Comparison of ENCODE assay signal across 24 cellular contexts in the genomic region with DNA sequence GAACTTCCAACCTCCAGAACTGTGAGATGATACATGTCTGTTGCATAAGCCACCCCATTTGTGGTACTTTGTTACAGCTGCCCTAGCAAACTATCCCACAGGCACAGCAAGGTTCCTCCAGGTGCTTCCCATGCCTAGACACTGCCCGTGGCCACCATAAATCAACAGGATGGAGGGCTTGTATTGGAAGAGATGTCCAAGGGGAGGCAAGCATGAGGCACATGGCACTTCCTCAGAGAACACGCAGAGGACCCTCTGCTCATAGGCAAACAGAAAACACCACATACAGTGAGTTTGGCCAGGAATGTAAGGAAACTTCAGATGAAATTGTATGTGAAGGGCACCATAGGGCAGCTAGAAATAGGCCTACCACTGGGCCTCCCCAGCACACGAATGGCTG.
DNase-seq lines count a peak whose midpoint lies in the region; ATAC-seq, FAIRE-seq and TF ChIP-seq lines count a peak whose summit lies in the region.
"Had no signal": no experiment of that assay in that cellular context is flagged by ENCODE, and none has a peak within 500 bp of the region (broad histone marks: within the 10 kb centered on the region; RNA-seq: fewer than 3 reads in every experiment).

No MANE protein-coding gene starts in this region.

- H2AFZ ChIP-seq in IMR-90 (replicated peaks; ENCODE audit: low read length, poor library complexity), result peak overlapping the region; percentile 51

- H3K4me1 ChIP-seq in IMR-90 (ENCODE audit: control insufficient read depth, insufficient read depth, low read length) (no peaks in the 10 kb centered on the region), esophagus muscularis mucosa (no peaks in the 10 kb centered on the region), stomach (no peaks in the 10 kb centered on the region)
- H3K4me1 ChIP-seq: BLaER1, Caco-2, HAP-1 had no signal

- H3K36me3 ChIP-seq in IMR-90 (ENCODE audit: control insufficient read depth, insufficient read depth, low read length) (no peaks in the 10 kb centered on the region), esophagus muscularis mucosa (no peaks in the 10 kb centered on the region), stomach (no peaks in the 10 kb centered on the region)
- H3K36me3 ChIP-seq: BLaER1, HAP-1 had no signal

- H3K9me1 ChIP-seq in IMR-90 (ENCODE audit: insufficient read depth, low read length), result no peaks in the 10 kb centered on the region

- H3K27ac Mint-ChIP-seq in activated CD8-positive, alpha-beta memory T cell treated with anti-CD3 and anti-CD28 coated beads, Interleukin-2, amount 10 ng/mL, durations not matched to agents 7 days and 5 days, result no peak overlapping the region
- H3K27ac Mint-ChIP-seq: B cell; CD4-positive, CD25-positive, alpha-beta regulatory T cell; CD8-positive, alpha-beta T cell; HFFc6 had no signal

- no peak overlapping the region for H2BK15ac ChIP-seq in IMR-90 (ENCODE audit: low read depth, low read length)

- TF ChIP-seq CTCF in IMR-90 (conservative IDR thresholded peaks at IDR 0.05; ENCODE audit: low read depth, low read length) (no peak), esophagus muscularis mucosa (IDR thresholded peaks at IDR 0.05) (no peak), stomach (IDR thresholded peaks at IDR 0.05) (no peak), D721Med (IDR thresholded peaks at IDR 0.05; ENCODE audit: insufficient read depth, missing control alignments) (no peak), GM10248 (IDR thresholded peaks at IDR 0.05; ENCODE audit: control extremely low read depth, extremely low read depth, low read depth, missing control alignments) (no peak)

- H2AK9ac ChIP-seq in IMR-90 (replicated peaks; ENCODE audit: low read depth, low read length, poor library complexity), result no peak overlapping the region

- TF ChIP-seq POLR2A in IMR-90 (IDR thresholded peaks at IDR 0.05; ENCODE audit: low read depth, low read length) (no peak), esophagus muscularis mucosa (IDR thresholded peaks at IDR 0.05; ENCODE audit: low read depth) (no peak), stomach (IDR thresholded peaks at IDR 0.05) (no peak)

- no peaks in the 10 kb centered on the region for H3K36me3 Mint-ChIP-seq in activated CD8-positive, alpha-beta memory T cell treated with anti-CD3 and anti-CD28 coated beads, Interleukin-2, amount 10 ng/mL, durations not matched to agents 7 days and 5 days
- H3K36me3 Mint-ChIP-seq: CD4-positive, CD25-positive, alpha-beta regulatory T cell; CD8-positive, alpha-beta T cell had no signal

- WGBS in IMR-90 (ENCODE audit: extremely low coverage in 2 of 2, insufficient read length in 1 of 2), 2 experiments, result no CpG with 5 or more reads among the region's 3 CpGs
- WGBS in esophagus muscularis mucosa, result 86% methylated on average over 3 of the region's 3 CpGs
- WGBS in stomach, 5 donors, result 81 to 89% (median 85%) methylated on average over 3 of the region's 3 CpGs

- H4K5ac ChIP-seq in IMR-90 (ENCODE audit: low read depth, low read length), result no peak overlapping the region

- no peak overlapping the region for H3K18ac ChIP-seq in IMR-90 (ENCODE audit: low read depth, low read length)

- no peaks in the 10 kb centered on the region for H3K79me1 ChIP-seq in IMR-90 (ENCODE audit: low read depth in 1 of 2, low read length in 2 of 2)

- H3K27me3 ChIP-seq in IMR-90 (ENCODE audit: control insufficient read depth, insufficient read depth, low read length), result no peaks in the 10 kb centered on the region
- H3K27me3 ChIP-seq in esophagus muscularis mucosa, result peaks cover 0 to 7% (median 0%) of the 10 kb centered on the region in 4 donors
- H3K27me3 ChIP-seq in stomach, result peaks cover 0 to 5% (median 0%) of the 10 kb centered on the region in 3 donors
- H3K27me3 ChIP-seq: BLaER1 had no signal

- intact Hi-C loops in IMR-90 (cut with micrococcal nuclease) (no loop called here), esophagus muscularis mucosa (cut with DNase I) (no loop called here), stomach (cut with DNase I; ENCODE audit: low total_unique reads) (no loop called here)

- no peak overlapping the region for H2BK5ac ChIP-seq in IMR-90 (ENCODE audit: low read depth, low read length, poor library complexity, severe bottlenecking)

- H3K4me3 Mint-ChIP-seq in activated CD8-positive, alpha-beta memory T cell treated with anti-CD3 and anti-CD28 coated beads, Interleukin-2, amount 10 ng/mL, durations not matched to agents 7 days and 5 days, result no peak overlapping the region
- H3K4me3 Mint-ChIP-seq: B cell; CD4-positive, CD25-positive, alpha-beta regulatory T cell; CD8-positive, alpha-beta T cell; HFFc6 had no signal

- in situ Hi-C loops in IMR-90 (cut with MboI; ENCODE audit: low sequenced_read_pairs), result no loop called here

- no peak overlapping the region for H3K4ac ChIP-seq in IMR-90 (ENCODE audit: low read depth, low read length)

- no peak overlapping the region for H3K4me3 ChIP-seq in IMR-90 (ENCODE audit: insufficient read depth, low read depth, low read length)
- H3K4me3 ChIP-seq in esophagus muscularis mucosa, result no peak overlapping the region
- H3K4me3 ChIP-seq in stomach, result no peak overlapping the region
- H3K4me3 ChIP-seq: BLaER1, HAP-1 had no signal

- H3K14ac ChIP-seq in IMR-90 (replicated peaks; ENCODE audit: low read depth, low read length), result no peak overlapping the region

- dilution Hi-C loops in IMR-90 (cut with HindIII; ENCODE audit: low sequenced_read_pairs, unreplicated experiment), result no loop called here

- peaks cover 2% of the 10 kb centered on the region; the same call in 1 of the 2 replicates for H3K9me3 ChIP-seq in IMR-90 (ENCODE audit: control insufficient read depth, insufficient read depth, low read length)
- no peaks in the 10 kb centered on the region for H3K9me3 ChIP-seq in esophagus muscularis mucosa
- no peaks in the 10 kb centered on the region for H3K9me3 ChIP-seq in stomach
- H3K9me3 ChIP-seq: BLaER1, Caco-2, HAP-1 had no signal

- TF ChIP-seq RAD21 in IMR-90 (IDR thresholded peaks at IDR 0.05; ENCODE audit: low read length), result no peak

- no peak overlapping the region for H3K4me2 ChIP-seq in IMR-90 (ENCODE audit: low read depth, low read length)
- H3K4me2 ChIP-seq: BLaER1 had no signal

- no peaks in the 10 kb centered on the region for H3K9me3 Mint-ChIP-seq in activated CD8-positive, alpha-beta memory T cell treated with anti-CD3 and anti-CD28 coated beads, Interleukin-2, amount 10 ng/mL, durations not matched to agents 7 days and 5 days (ENCODE audit: low read depth)
- H3K9me3 Mint-ChIP-seq: CD8-positive, alpha-beta T cell had no signal

- POLR2A ChIA-PET in IMR-90 (lab: Charles Lee; ENCODE audit: unreplicated experiment) (no interaction called here), GM10248 (lab: Yijun Ruan, JAX) (no interaction called here)

- BruUV-seq in IMR-90 (replicated peaks; lab: Mats Ljungman, UMichigan), result no TSS peak

- H2BK120ac ChIP-seq in IMR-90 (ENCODE audit: low read depth, low read length), result no peak overlapping the region

- DNase-seq in activated CD8-positive, alpha-beta memory T cell treated with anti-CD3 and anti-CD28 coated beads, Interleukin-2, amount 10 ng/mL, durations not matched to agents 7 days and 5 days, result peak; percentile 32
- DNase-seq in activated CD8-positive, alpha-beta memory T cell treated with anti-CD3 and anti-CD28 coated beads, Interleukin-2, amount 50 U/mL, for 48 hours, result no peak
- DNase-seq in IMR-90 (no peak), esophagus muscularis mucosa (ENCODE audit: extremely low spot score) (peak; percentile 77), stomach (peak; percentile 9), D721Med (ENCODE audit: insufficient read length, low spot score) (no peak), GM10248 (ENCODE audit: extremely low spot score) (no peak)
- DNase-seq: Caco-2; CD4-positive, CD25-positive, alpha-beta regulatory T cell; DMS 273 treated with DMSO at 0.1 percent for 48 hours; DMS79; EL; GDM1; GOT3; HFFc6 had no signal

- H2AK5ac ChIP-seq in IMR-90 (ENCODE audit: low read depth, low read length), result no peak overlapping the region

- no peak overlapping the region for H3K27ac ChIP-seq in IMR-90 (ENCODE audit: insufficient read depth, low read length)
- no peak overlapping the region for H3K27ac ChIP-seq in esophagus muscularis mucosa (replicated peaks in 1 of 4)
- no peak overlapping the region for H3K27ac ChIP-seq in stomach
- H3K27ac ChIP-seq: 22Rv1, BLaER1, C4-2B had no signal

- H3K23ac ChIP-seq in IMR-90 (ENCODE audit: low read depth, low read length), result no peak overlapping the region

- no peak overlapping the region for H2BK20ac ChIP-seq in IMR-90 (ENCODE audit: low read depth, low read length)

- H4K91ac ChIP-seq in IMR-90 (ENCODE audit: insufficient read depth, low read depth, low read length), result no peak overlapping the region

- no peak for FAIRE-seq in D721Med (lab: Jason Lieb, UNC)
- FAIRE-seq: A204.1, GM18507, H54 had no signal

- peaks cover 12% of the 10 kb centered on the region for H3K27me3 Mint-ChIP-seq in activated CD8-positive, alpha-beta memory T cell treated with anti-CD3 and anti-CD28 coated beads, Interleukin-2, amount 10 ng/mL, durations not matched to agents 7 days and 5 days
- H3K27me3 Mint-ChIP-seq: CD4-positive, CD25-positive, alpha-beta regulatory T cell had no signal

- ATAC-seq in activated CD8-positive, alpha-beta memory T cell treated with anti-CD3 and anti-CD28 coated beads, Interleukin-2, amount 10 ng/mL, durations not matched to agents 7 days and 5 days, result no peak
- no peak for ATAC-seq in IMR-90 (ENCODE audit: low read depth)
- ATAC-seq: CD8-positive, alpha-beta T cell had no signal

- no peak overlapping the region for H3K56ac ChIP-seq in IMR-90 (ENCODE audit: extremely low read depth, insufficient read depth, low read length)

- CTCF ChIA-PET in activated CD8-positive, alpha-beta memory T cell treated with anti-CD3 and anti-CD28 coated beads, Interleukin-2, amount 10 ng/mL, durations not matched to agents 7 days and 5 days (lab: Charles Lee), result no interaction called here
- CTCF ChIA-PET in IMR-90 (lab: Yijun Ruan, JAX) (no interaction called here), GM10248 (lab: Yijun Ruan, JAX) (no interaction called here)

- H4K20me1 ChIP-seq in IMR-90 (ENCODE audit: insufficient read depth, low read length), result no peaks in the 10 kb centered on the region
- H4K20me1 ChIP-seq: BLaER1 had no signal

- TF ChIP-seq EP300 in esophagus muscularis mucosa (IDR thresholded peaks at IDR 0.05), result no peak
- no peak for TF ChIP-seq EP300 in stomach (IDR thresholded peaks at IDR 0.05)

- no peaks in the 10 kb centered on the region for H3K4me1 Mint-ChIP-seq in activated CD8-positive, alpha-beta memory T cell treated with anti-CD3 and anti-CD28 coated beads, Interleukin-2, amount 10 ng/mL, durations not matched to agents 7 days and 5 days

- H4K8ac ChIP-seq in IMR-90 (ENCODE audit: low read depth in 2 of 2, low read length in 2 of 2), result no peak overlapping the region

- H3K9ac ChIP-seq in IMR-90 (ENCODE audit: low read depth, low read length), result no peak overlapping the region
- H3K9ac ChIP-seq: BLaER1 had no signal

TF ChIP-seq in IMR-90, 13 proteins besides CTCF, POLR2A, EP300 and RAD21 (continues in another document):
- no peak for TF ChIP-seq FOS (IDR thresholded peaks at IDR 0.05; ENCODE audit: low read depth, low read length)

Comparison
In these comparisons a context has a peak if more than half of its experiments do, and no peak if none do; other contexts are left out.
1. DNase-seq: peak in activated CD8-positive, alpha-beta memory T cell treated with anti-CD3 and anti-CD28 coated beads, Interleukin-2, amount 10 ng/mL, durations not matched to agents 7 days and 5 days (single experiment), esophagus muscularis mucosa (single experiment) and stomach (single experiment); none in activated CD8-positive, alpha-beta memory T cell treated with anti-CD3 and anti-CD28 coated beads, Interleukin-2, amount 50 U/mL, for 48 hours (single experiment), IMR-90 (single experiment), D721Med (single experiment) and GM10248 (single experiment).